Comparison of ENCODE assay signal across 1 cellular context in the genomic region with DNA sequence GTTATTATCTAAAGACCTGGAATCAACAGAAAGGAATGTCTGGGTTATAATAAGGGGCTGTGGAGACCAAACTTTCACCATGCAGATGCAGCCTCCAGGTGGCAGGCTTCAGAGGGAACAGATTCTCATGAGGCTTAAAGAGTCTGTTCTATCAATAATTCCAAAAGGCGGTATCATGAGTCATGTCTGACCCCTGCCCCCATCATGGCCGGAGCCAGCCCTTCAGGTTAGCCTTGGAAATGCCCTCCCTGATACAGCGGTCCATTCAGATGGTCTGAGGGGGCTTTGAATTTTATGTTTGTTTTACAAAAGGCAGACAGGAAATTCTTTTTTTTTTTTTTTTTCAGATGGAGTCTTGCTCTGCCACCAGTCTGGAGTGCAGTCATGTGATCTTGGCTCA.
TF ChIP-seq lines count a peak whose summit lies in the region.

No MANE protein-coding gene starts in this region.

TF ChIP-seq in SK-N-SH, 30 proteins besides CTCF, POLR2A, EP300 and RAD21 (continued from another document):
- TF ChIP-seq RCOR1 (IDR thresholded peaks at IDR 0.05; ENCODE audit: low read length) (no peak), POLR2AphosphoS5 (IDR thresholded peaks at IDR 0.05; ENCODE audit: low read depth, low read length) (no peak), MXI1 (IDR thresholded peaks at IDR 0.05; ENCODE audit: low read depth, low read length) (0 out of 2 replicates have a peak, but pooled peaks have one; percentile 23), GABPA (IDR thresholded peaks at IDR 0.05; ENCODE audit: low read depth) (no peak), SIN3A (IDR thresholded peaks at IDR 0.05; ENCODE audit: borderline replicate concordance, low read depth, low read length) (no peak), ELF1 (IDR thresholded peaks at IDR 0.05) (no peak), EZH2phosphoT487 (IDR thresholded peaks at IDR 0.05; ENCODE audit: borderline replicate concordance, low read depth) (no peak), TEAD4 (IDR thresholded peaks at IDR 0.05; ENCODE audit: borderline replicate concordance, insufficient read depth) (no peak), YY1 (IDR thresholded peaks at IDR 0.05; ENCODE audit: low read depth) (no peak), TCF12 (IDR thresholded peaks at IDR 0.05) (no peak), USF1 (IDR thresholded peaks at IDR 0.05; ENCODE audit: borderline replicate concordance, low read depth) (0 out of 2 replicates have a peak, but pooled peaks have one; percentile 16), JUND (IDR thresholded peaks at IDR 0.05) (peak; percentile 24; the same call in 1 of the 2 replicates), NFIC (IDR thresholded peaks at IDR 0.05; ENCODE audit: borderline replicate concordance) (no peak)
